ENCODE assay signal across 1 cellular context in genomic region chr17:1083451-1084187, GRCh38.
TF ChIP-seq lines count a peak whose summit lies in the region.

No MANE protein-coding gene starts in this region.

TF ChIP-seq in SK-N-SH treated with all-trans-retinoic acid at 6 μM for 48 hours, 23 proteins besides CTCF, POLR2A, EP300 and RAD21 (continued from another document):
- TF ChIP-seq ZNF8 (CRISPR knock-in tag; IDR thresholded peaks at IDR 0.05) (no peak), GLIS3 (CRISPR knock-in tag; IDR thresholded peaks at IDR 0.05) (no peak)
